ENCODE assay signal across 13 cellular contexts in the genomic region with DNA sequence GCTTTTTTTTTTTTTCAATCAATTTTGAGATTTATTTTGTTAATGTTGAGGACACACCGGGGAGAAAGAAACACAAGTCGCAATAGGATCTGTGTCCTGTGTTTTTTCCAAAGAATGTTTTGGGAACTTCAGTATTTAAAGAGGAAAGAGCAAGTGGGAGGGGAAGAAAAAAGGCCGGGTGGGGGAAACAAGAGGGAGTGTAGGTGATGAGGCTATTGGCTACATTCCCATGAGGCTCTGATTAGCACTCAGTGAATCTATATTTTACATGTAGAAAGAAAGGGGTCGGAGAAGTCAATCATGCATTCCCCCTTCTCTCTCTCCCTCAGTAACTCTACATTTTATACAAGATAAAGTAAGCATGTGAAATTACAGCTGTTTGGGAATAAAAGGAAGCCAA. TPM values are rescaled to one million over a fixed set of nuclear protein-coding genes. Genes with fewer than 3 reads are reported as not detected.
DNase-seq lines count a peak whose midpoint lies in the region; ATAC-seq and TF ChIP-seq lines count a peak whose summit lies in the region.
"Had no signal": no experiment of that assay in that cellular context is flagged by ENCODE, and none has a peak within 500 bp of the region (broad histone marks: within the 10 kb centered on the region; RNA-seq: fewer than 3 reads in every experiment).

No MANE protein-coding gene starts in this region.

- no peak overlapping the region for H2BK20ac ChIP-seq in H9 (ENCODE audit: low read depth, low read length, poor library complexity, severe bottlenecking)

- H2BK120ac ChIP-seq in H9 (ENCODE audit: low read depth, low read length, poor library complexity, severe bottlenecking): no peak overlapping the region

- H3K36me3 Mint-ChIP-seq in H9 (ENCODE audit: insufficient read depth in 1 of 3, low read depth in 3 of 3): peaks cover 51 to 58% (median 57%) of the 10 kb centered on the region in 3 experiments

- no peak overlapping the region for H2BK5ac ChIP-seq in H9 (ENCODE audit: insufficient read length, low read length)

- H3K14ac ChIP-seq in H9 (ENCODE audit: insufficient read depth, low read length): no peak overlapping the region

- no peak overlapping the region for H4K91ac ChIP-seq in H9 (ENCODE audit: insufficient read length, low read depth, low read length)

- peaks cover 19% of the 10 kb centered on the region for H3K36me3 ChIP-seq in WERI-Rb-1
- H3K36me3 ChIP-seq in stomach: peaks cover 0 to 10% (median 9%) of the 10 kb centered on the region in 4 donors
- no peaks in the 10 kb centered on the region for H3K36me3 ChIP-seq in effector memory CD4-positive, alpha-beta T cell (ENCODE audit: control insufficient read depth, insufficient read depth, low read length)

- H2BK12ac ChIP-seq in H9 (ENCODE audit: insufficient read length, low read depth, low read length): no peak overlapping the region

- no peaks in the 10 kb centered on the region for H4K20me1 ChIP-seq in H9 (ENCODE audit: control insufficient read depth, insufficient read depth, insufficient read length)

- no peak for TF ChIP-seq POLR2A in stomach (IDR thresholded peaks at IDR 0.05)

- H3K27ac ChIP-seq in H9 (ENCODE audit: insufficient read length, low read depth, low read length) (no peak overlapping the region), WERI-Rb-1 (peak overlapping the region; percentile 54), stomach (peak overlapping the region in 4 of 5 donors; percentile 27 to 68 (median 46))
- H3K27ac ChIP-seq in effector memory CD4-positive, alpha-beta T cell (ENCODE audit: insufficient read depth, low read length, poor library complexity, severe bottlenecking): no peak overlapping the region
- H3K27ac ChIP-seq: parathyroid adenoma had no signal

- no peaks in the 10 kb centered on the region; the same call in 1 of the 2 replicates for H3K27me3 Mint-ChIP-seq in H9 (ENCODE audit: low read depth)

- H3K4me3 ChIP-seq in WERI-Rb-1 (ENCODE audit: low read depth, low read length): no peak overlapping the region
- no peak overlapping the region for H3K4me3 ChIP-seq in fibroblast of villous mesenchyme (ENCODE audit: low read depth, low read length)
- H3K4me3 ChIP-seq in stomach: peak overlapping the region in 1 of 4 donors; percentile 1
- H3K4me3 ChIP-seq in effector memory CD4-positive, alpha-beta T cell (ENCODE audit: insufficient read depth, low read depth, low read length, poor library complexity, severe bottlenecking): no peak overlapping the region

- no peak overlapping the region for H3K23ac ChIP-seq in H9 (ENCODE audit: insufficient read length, low read depth, low read length)

- no CpG with 5 or more reads among the region's 4 CpGs for WGBS in H9 (ENCODE audit: extremely low coverage, insufficient read length, low lambda C conversion rate)
- WGBS in stomach, 5 donors: 54 to 74% (median 60%) methylated on average over 4 of the region's 4 CpGs

- no peak overlapping the region for H3K4me3 Mint-ChIP-seq in H9

- H3K4me2 ChIP-seq in H9 (ENCODE audit: insufficient read depth, insufficient read length, low read length): no peak overlapping the region

- TF ChIP-seq CTCF in H9 (conservative IDR thresholded peaks at IDR 0.05) (no peak), WERI-Rb-1 (IDR thresholded peaks at IDR 0.05; ENCODE audit: low read depth, low read length) (no peak), fibroblast of villous mesenchyme (IDR thresholded peaks at IDR 0.05; ENCODE audit: insufficient read depth, low read depth, low read length) (no peak), stomach (IDR thresholded peaks at IDR 0.05) (no peak)

- intact Hi-C loops in stomach (cut with DNase I; ENCODE audit: low total_unique reads): no loop called here

- ATAC-seq in GM18870 (IDR thresholded peaks at IDR 0.05; ENCODE audit: unreplicated experiment): no peak
- ATAC-seq in HG03565 (IDR thresholded peaks at IDR 0.05; ENCODE audit: unreplicated experiment): no peak
- ATAC-seq: WTC11 had no signal

- H2AK5ac ChIP-seq in H9 (ENCODE audit: insufficient read length, low read length): no peak overlapping the region

- DNase-seq in H9: no peak
- no peak for DNase-seq in WERI-Rb-1
- peak; percentile 20 for DNase-seq in fibroblast of villous mesenchyme (ENCODE audit: low read depth)
- no peak for DNase-seq in stomach
- DNase-seq in GF-D8 (lab: John Stamatoyannopoulos, UW): no peak
- DNase-seq in effector memory CD4-positive, alpha-beta T cell: no peak
- DNase-seq: Kasumi-1, kidney glomerular epithelial cell, trophoblast cell had no signal

- H3K23me2 ChIP-seq in H9 (ENCODE audit: insufficient read length, low read depth, low read length, poor library complexity, severe bottlenecking): no peaks in the 10 kb centered on the region

- no peak overlapping the region for H3K56ac ChIP-seq in H9 (ENCODE audit: insufficient read length, low read depth, low read length)

- H3K27ac Mint-ChIP-seq in H9: peak overlapping the region in 2 of 3 experiments; percentile 42 to 75; a peak in 1 of 7 replicates

- peaks cover 5% of the 10 kb centered on the region; the same call in 1 of the 2 replicates for H3K79me2 ChIP-seq in H9 (ENCODE audit: insufficient read depth, low read length)
- H3K79me2 ChIP-seq: parathyroid adenoma had no signal

- no peak overlapping the region for H4K5ac ChIP-seq in H9 (ENCODE audit: insufficient read length, low read depth, low read length)

- H2AFZ ChIP-seq in H9 (ENCODE audit: low read length): no peak overlapping the region
- H2AFZ ChIP-seq: parathyroid adenoma had no signal

- H3K79me1 ChIP-seq in H9 (ENCODE audit: insufficient read depth, low read depth, low read length, poor library complexity, severe bottlenecking): no peaks in the 10 kb centered on the region

- H4K8ac ChIP-seq in H9 (replicated peaks; ENCODE audit: insufficient read length, low read depth, low read length): no peak overlapping the region

- H3K4me1 Mint-ChIP-seq in H9: peaks cover 12 to 20% of the 10 kb centered on the region in 2 experiments

- H2BK15ac ChIP-seq in H9 (ENCODE audit: low read depth, low read length): no peak overlapping the region

- H3T11ph ChIP-seq in H9 (ENCODE audit: low read length): no peak overlapping the region

- no peak overlapping the region for H3K9ac ChIP-seq in H9 (ENCODE audit: extremely low read depth, insufficient read length, low read length)
- H3K9ac ChIP-seq: parathyroid adenoma had no signal

- H3K27me3 ChIP-seq in H9 (ENCODE audit: insufficient read depth, low read length) (no peaks in the 10 kb centered on the region), WERI-Rb-1 (ENCODE audit: insufficient read depth, low read depth, severe bottlenecking) (no peaks in the 10 kb centered on the region), stomach (no peaks in the 10 kb centered on the region)
- no peaks in the 10 kb centered on the region for H3K27me3 ChIP-seq in effector memory CD4-positive, alpha-beta T cell (replicated peaks; ENCODE audit: control insufficient read depth, insufficient read depth, low read length, poor library complexity, severe bottlenecking)

- H3K9me3 ChIP-seq in H9 (ENCODE audit: control insufficient read depth, low read depth, low read length) (no peaks in the 10 kb centered on the region), WERI-Rb-1 (ENCODE audit: severe bottlenecking) (peaks cover 2% of the 10 kb centered on the region), stomach (peaks cover 0 to 7% (median 0%) of the 10 kb centered on the region in 4 donors)
- H3K9me3 ChIP-seq in effector memory CD4-positive, alpha-beta T cell (ENCODE audit: control insufficient read depth, low read length): no peaks in the 10 kb centered on the region

- no peak for TF ChIP-seq EP300 in stomach (IDR thresholded peaks at IDR 0.05)

- H3K18ac ChIP-seq in H9 (ENCODE audit: insufficient read length, low read depth, low read length): no peak overlapping the region

- no peak overlapping the region for H3K4ac ChIP-seq in H9 (ENCODE audit: low read depth, low read length)

- peaks cover 56 to 69% of the 10 kb centered on the region in 2 experiments for H3K9me3 Mint-ChIP-seq in H9

- no peaks in the 10 kb centered on the region for H3K4me1 ChIP-seq in H9 (ENCODE audit: insufficient read depth, low read length)
- peaks cover 16 to 54% (median 35%) of the 10 kb centered on the region in 4 donors for H3K4me1 ChIP-seq in stomach
- no peaks in the 10 kb centered on the region for H3K4me1 ChIP-seq in effector memory CD4-positive, alpha-beta T cell (ENCODE audit: control insufficient read depth, insufficient read depth, low read length, poor library complexity, severe bottlenecking)
- H3K4me1 ChIP-seq: parathyroid adenoma had no signal

RNA-seq across cellular contexts. Expression of gene ZNF680, which starts 4.1 kb away (rescaled TPM):
- total RNA-seq in H9 (2021): 19.3 and 21.3 TPM in 2 replicates
- total RNA-seq in fibroblast of villous mesenchyme: 5.8 and 13.8 TPM in 2 replicates
- 10 to 100 TPM in 3 of 5 donors, 1 to 10 TPM in 2; 4.3 to 41.1 (median 17.4) TPM for total RNA-seq in stomach
- 1 to 10 TPM; 3.8 to 6.4 (median 4.3) TPM for polyA plus RNA-seq in stomach

Comparison
In these comparisons a context has a peak if more than half of its experiments do, and no peak if none do; other contexts are left out.
1. H3K27ac ChIP-seq: peak in WERI-Rb-1 (single experiment) and stomach (4 of 5); none in H9 (single experiment) and effector memory CD4-positive, alpha-beta T cell (single experiment).